In the genomic region with DNA sequence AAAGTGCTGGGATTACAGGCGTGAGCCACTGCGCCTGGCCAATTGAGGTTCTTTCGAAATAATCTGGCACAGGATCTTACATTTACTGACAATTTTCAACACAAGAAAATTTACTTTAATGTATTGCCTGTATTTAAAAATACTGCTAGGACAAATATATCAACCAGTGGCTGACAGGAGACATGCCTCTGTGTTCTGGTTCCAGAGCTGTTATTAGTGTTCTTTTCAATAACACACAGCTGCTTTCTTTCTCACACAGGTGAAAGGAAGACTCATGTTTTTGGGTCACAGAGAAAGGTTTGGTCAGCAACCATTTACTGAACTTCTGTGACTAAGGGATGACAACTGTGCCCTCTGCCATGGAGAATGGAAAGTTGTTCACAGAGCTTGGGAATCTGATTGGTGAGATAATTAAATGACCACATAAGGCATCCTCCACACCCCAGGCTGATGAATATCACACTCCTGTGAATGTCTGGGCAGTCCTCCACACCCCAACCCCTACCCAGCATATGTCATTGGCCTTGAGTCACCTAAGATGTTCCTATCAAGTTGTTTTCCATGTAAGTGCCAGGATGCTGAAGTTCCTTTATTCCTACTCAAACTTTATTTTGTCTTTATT, we compare ENCODE assay signal across 25 cellular contexts.
DNase-seq lines count a peak whose midpoint lies in the region; ATAC-seq, FAIRE-seq and TF ChIP-seq lines count a peak whose summit lies in the region.
"Had no signal": no experiment of that assay in that cellular context is flagged by ENCODE, and none has a peak within 500 bp of the region (broad histone marks: within the 10 kb centered on the region; RNA-seq: fewer than 3 reads in every experiment).

No MANE protein-coding gene starts in this region.

- H3K4me3 ChIP-seq in PC-3 (ENCODE audit: low read length) (no peak overlapping the region), bronchial epithelial cell (ENCODE audit: low read depth, low read length) (no peak overlapping the region), keratinocyte (ENCODE audit: control insufficient read depth in 2 of 3, extremely low read depth in 1 of 3, insufficient read depth in 2 of 3, low read depth in 1 of 3, low read length in 3 of 3) (no peak overlapping the region), thymus (ENCODE audit: low read length) (no peak overlapping the region), tibial nerve (no peak overlapping the region), osteoblast (ENCODE audit: insufficient read depth, low read length) (no peak overlapping the region)
- H3K4me3 ChIP-seq: GM23338, SK-N-MC had no signal

- DNase-seq in PC-3, result peak; percentile 1
- peak; percentile 16 for DNase-seq in bronchial epithelial cell (ENCODE audit: low read depth)
- no peak for DNase-seq in keratinocyte (ENCODE audit: low read depth, low spot score)
- DNase-seq in left cardiac atrium, result no peak
- DNase-seq in GM20000 (ENCODE audit: low spot score), result no peak
- no peak for DNase-seq in tibial nerve (ENCODE audit: low spot score in 2 of 2)
- DNase-seq in osteoblast (ENCODE audit: insufficient read length, low spot score, missing footprints), result no peak
- DNase-seq: Caco-2; CD8-positive, alpha-beta T cell; DMS 273 treated with DMSO at 0.1 percent for 48 hours; DMS79 treated with DMSO at 0.1 percent for 48 hours; H9; IMR-90; MM.1S; NCI-H2029; NCI-H446 treated with DMSO at 0.1 percent for 48 hours; NCI-H526 treated with DMSO at 0.1 percent for 48 hours; SHP77 treated with DMSO at 0.1 percent for 48 hours had no signal

- TF ChIP-seq CTCF in PC-3 (conservative IDR thresholded peaks at IDR 0.05; ENCODE audit: low read depth, low read length), result no peak
- no peak for TF ChIP-seq CTCF in bronchial epithelial cell (IDR thresholded peaks at IDR 0.05; ENCODE audit: insufficient read depth, low read length, severe bottlenecking)
- no peak for TF ChIP-seq CTCF in keratinocyte (optimal IDR thresholded peaks at IDR 0.05 in 1 of 3, IDR thresholded peaks at IDR 0.05 in 1 of 3, conservative IDR thresholded peaks at IDR 0.05 in 1 of 3; ENCODE audit: extremely low read depth in 1 of 3, insufficient read depth in 2 of 3, low read length in 3 of 3)
- no peak for TF ChIP-seq CTCF in GM20000 (IDR thresholded peaks at IDR 0.05; ENCODE audit: extremely low read depth, missing control alignments)
- TF ChIP-seq CTCF in tibial nerve (IDR thresholded peaks at IDR 0.05), result no peak
- TF ChIP-seq CTCF in osteoblast (IDR thresholded peaks at IDR 0.05; ENCODE audit: extremely low read depth, low read depth, low read length), result no peak

- H3K9ac ChIP-seq in PC-3 (ENCODE audit: low read length), result no peak overlapping the region
- no peak overlapping the region for H3K9ac ChIP-seq in keratinocyte (ENCODE audit: control insufficient read depth, extremely low read depth, insufficient read depth, low read length)
- H3K9ac ChIP-seq: KMS-11 had no signal

- peak; percentile 94 for FAIRE-seq in bronchial epithelial cell (lab: Jason Lieb, UNC)
- peak; percentile 63 for FAIRE-seq in keratinocyte (lab: Jason Lieb, UNC)
- FAIRE-seq: GM18507 had no signal

- H3K9me3 ChIP-seq in PC-3 (ENCODE audit: low read length), result no peaks in the 10 kb centered on the region
- no peaks in the 10 kb centered on the region for H3K9me3 ChIP-seq in keratinocyte (ENCODE audit: control insufficient read depth, low read depth, low read length)
- no peaks in the 10 kb centered on the region for H3K9me3 ChIP-seq in thymus (ENCODE audit: control insufficient read depth)
- no peaks in the 10 kb centered on the region for H3K9me3 ChIP-seq in tibial nerve
- no peaks in the 10 kb centered on the region for H3K9me3 ChIP-seq in osteoblast (ENCODE audit: low read depth, low read length)
- H3K9me3 ChIP-seq: Caco-2 had no signal

- H2AFZ ChIP-seq in PC-3 (ENCODE audit: low read length) (no peak overlapping the region), keratinocyte (ENCODE audit: control insufficient read depth, low read length) (no peak overlapping the region), osteoblast (ENCODE audit: low read length) (no peak overlapping the region)
- H2AFZ ChIP-seq: GM23338 had no signal

- H3K9me1 ChIP-seq in keratinocyte (ENCODE audit: control insufficient read depth, extremely low read depth, insufficient read depth, low read length), result no peaks in the 10 kb centered on the region

- no peaks in the 10 kb centered on the region for H3K9me2 ChIP-seq in PC-3 (replicated peaks; ENCODE audit: low read length)

- 95% methylated on average over 3 of the region's 3 CpGs for WGBS in thymus
- 97 to 98% methylated on average over 3 of the region's 3 CpGs for WGBS in tibial nerve, 2 donors

- BruUV-seq in PC-3 (replicated peaks; lab: Mats Ljungman, UMichigan), result no TSS peak

- H3F3A ChIP-seq in PC-3 (ENCODE audit: low read length, unreplicated experiment), result no peaks in the 10 kb centered on the region

- H4K20me1 ChIP-seq in PC-3 (ENCODE audit: low read length) (no peaks in the 10 kb centered on the region), keratinocyte (ENCODE audit: control insufficient read depth, extremely low read depth, insufficient read depth, low read length) (no peaks in the 10 kb centered on the region), osteoblast (ENCODE audit: insufficient read depth, low read length) (no peaks in the 10 kb centered on the region)

- CTCF ChIA-PET in PC-3 (lab: Charles Lee), result no interaction called here

- no peaks in the 10 kb centered on the region for H3K27me3 ChIP-seq in PC-3 (ENCODE audit: low read length)
- no peaks in the 10 kb centered on the region for H3K27me3 ChIP-seq in bronchial epithelial cell (ENCODE audit: control insufficient read depth, insufficient read depth, low read length)
- no peaks in the 10 kb centered on the region for H3K27me3 ChIP-seq in keratinocyte (ENCODE audit: control insufficient read depth, extremely low read depth, insufficient read depth, low read length)
- H3K27me3 ChIP-seq in thymus (ENCODE audit: control insufficient read depth, insufficient read depth), result no peaks in the 10 kb centered on the region
- no peaks in the 10 kb centered on the region for H3K27me3 ChIP-seq in tibial nerve
- H3K27me3 ChIP-seq in osteoblast (ENCODE audit: insufficient read depth, low read length), result no peaks in the 10 kb centered on the region

- H3K79me2 ChIP-seq in PC-3 (ENCODE audit: low read length) (no peaks in the 10 kb centered on the region), keratinocyte (ENCODE audit: control insufficient read depth, insufficient read depth, low read length) (no peaks in the 10 kb centered on the region), osteoblast (ENCODE audit: insufficient read depth, low read length) (no peaks in the 10 kb centered on the region)

- TF ChIP-seq EP300 in tibial nerve (IDR thresholded peaks at IDR 0.05), result no peak

- intact Hi-C loops in PC-3 (cut with micrococcal nuclease) (no loop called here), left cardiac atrium (cut with DNase I) (no loop called here)

- TF ChIP-seq POLR2A in tibial nerve (IDR thresholded peaks at IDR 0.05), result no peak

- H3K4me2 ChIP-seq in PC-3 (ENCODE audit: low read length) (no peak overlapping the region), keratinocyte (ENCODE audit: control insufficient read depth, extremely low read depth, insufficient read depth, low read depth, low read length) (no peak overlapping the region), osteoblast (ENCODE audit: insufficient read depth, low read length) (no peak overlapping the region)
- H3K4me2 ChIP-seq: GM23338, KMS-11 had no signal

- H3K36me3 ChIP-seq in PC-3 (ENCODE audit: low read depth, low read length), result no peaks in the 10 kb centered on the region
- no peaks in the 10 kb centered on the region for H3K36me3 ChIP-seq in bronchial epithelial cell (ENCODE audit: control insufficient read depth, insufficient read depth, low read length)
- no peaks in the 10 kb centered on the region for H3K36me3 ChIP-seq in keratinocyte (ENCODE audit: control insufficient read depth in 2 of 2, extremely low read depth in 1 of 2, insufficient read depth in 2 of 2, low read length in 2 of 2)
- H3K36me3 ChIP-seq in thymus (ENCODE audit: control insufficient read depth, insufficient read depth), result peaks cover 6% of the 10 kb centered on the region
- peaks cover 0 to 11% (median 0%) of the 10 kb centered on the region in 3 donors for H3K36me3 ChIP-seq in tibial nerve
- H3K36me3 ChIP-seq in osteoblast (ENCODE audit: insufficient read depth, low read length), result no peaks in the 10 kb centered on the region

- POLR2A ChIA-PET in PC-3 (lab: Charles Lee; ENCODE audit: unreplicated experiment), result interaction anchor here (0.6 kb wide), 2 partner anchors 184 to 1387 kb away, joined by 3 to 4 read pairs; no protein-coding TSS in a partner anchor

- peaks cover 13% of the 10 kb centered on the region for H3K4me1 ChIP-seq in PC-3 (ENCODE audit: insufficient read depth, low read length)
- peaks cover 20% of the 10 kb centered on the region for H3K4me1 ChIP-seq in keratinocyte (ENCODE audit: control insufficient read depth, extremely low read depth, insufficient read depth, low read length)
- H3K4me1 ChIP-seq in thymus (ENCODE audit: control insufficient read depth, insufficient read depth, low read length), result peaks cover 8% of the 10 kb centered on the region
- H3K4me1 ChIP-seq in tibial nerve, result peaks cover 0 to 15% (median 0%) of the 10 kb centered on the region in 4 donors
- H3K4me1 ChIP-seq in osteoblast (ENCODE audit: insufficient read depth, low read length), result no peaks in the 10 kb centered on the region
- H3K4me1 ChIP-seq: Caco-2 had no signal

- ATAC-seq in PC-3 (no peak), left cardiac atrium (no peak)
- ATAC-seq: CD8-positive, alpha-beta T cell; GM23338; Panc1 had no signal

- dilution Hi-C loops in keratinocyte (cut with MboI; ENCODE audit: extremely low pct_ligation_motif_present, low sequenced_read_pairs), result no loop called here

- H3K27ac ChIP-seq in PC-3 (ENCODE audit: low read length) (no peak overlapping the region), keratinocyte (ENCODE audit: control insufficient read depth, insufficient read depth, low read length) (no peak overlapping the region), thymus (ENCODE audit: low read depth) (peak overlapping the region; percentile 42), tibial nerve (no peak overlapping the region), osteoblast (ENCODE audit: low read depth, low read length) (no peak overlapping the region)
- H3K27ac ChIP-seq: C4-2B, KMS-11, SK-N-MC had no signal

Comparison
In these comparisons a context has a peak if more than half of its experiments do, and no peak if none do; other contexts are left out.
1. DNase-seq: peak in PC-3 (single experiment) and bronchial epithelial cell (single experiment); none in keratinocyte (single experiment), left cardiac atrium (single experiment), GM20000 (single experiment), tibial nerve (0 of 2) and osteoblast (single experiment).